In genomic region chr13:25365720-25366235, GRCh38 we compare ENCODE assay signal across 38 cellular contexts. TPM values are rescaled to one million over a fixed set of nuclear protein-coding genes. Genes with fewer than 3 reads are reported as not detected.
"Had no signal": no experiment of that assay in that cellular context is flagged by ENCODE, and none has a peak within 500 bp of the region (broad histone marks: within the 10 kb centered on the region; RNA-seq: fewer than 3 reads in every experiment).

No MANE protein-coding gene starts in this region.

- H3K27ac Mint-ChIP-seq: activated naive CD4-positive, alpha-beta T cell treated with anti-CD3 and anti-CD28 coated beads for 36 hours; activated naive CD4-positive, alpha-beta T cell treated with anti-CD3 and anti-CD28 coated beads, Interleukin-2, amount 10 ng/mL, durations not matched to agents 7 days and 5 days; activated naive CD4-positive, alpha-beta T cell treated with anti-CD3 and anti-CD28 coated beads, Interleukin-2, amount 50 U/mL, for 24 hours; activated naive CD4-positive, alpha-beta T cell treated with anti-CD3 and anti-CD28 coated beads, Interleukin-2, amount 50 U/mL, for 72 hours; activated naive CD8-positive, alpha-beta T cell; activated naive CD8-positive, alpha-beta T cell treated with anti-CD3 and anti-CD28 coated beads for 36 hours; activated naive CD8-positive, alpha-beta T cell treated with anti-CD3 and anti-CD28 coated beads, Interleukin-2, amount 10 ng/mL, durations not matched to agents 7 days and 5 days; activated naive CD8-positive, alpha-beta T cell treated with anti-CD3 and anti-CD28 coated beads, Interleukin-2, amount 50 U/mL, for 24 hours; activated T-cell treated with anti-CD3 and anti-CD28 coated beads, Interleukin-2, amount 50 U/mL, for 24 hours; activated T-cell treated with anti-CD3 and anti-CD28 coated beads, Interleukin-2, amount 50 U/mL, for 72 hours; activated T-helper 1 cell treated with anti-CD3 and anti-CD28 coated beads, Interleukin-12 subunit alpha, Interleukin-12 subunit beta, Interleukin-2, Interleukin-4 antibody, amounts not matched to agents 30 ng/mL and 10 ng/mL and 1 ng/mL, durations not matched to agents 14 hours and 24 hours and 36 hours; activated T-helper 17 cell treated with anti-CD3 and anti-CD28 coated beads, Interleukin-2, amount 50 U/mL, for 72 hours; activated T-helper 2 cell treated with anti-CD3 and anti-CD28 coated beads, Interferon-gamma antibody, Interleukin-2, Interleukin-4, amounts not matched to agents 10 μg/mL and 5 μg/mL and 100 μg/mL, durations not matched to agents 14 hours and 24 hours and 36 hours; brain had no signal

- H3K9me3 ChIP-seq: adrenal gland, ascending aorta, body of pancreas, breast epithelium had no signal

- H3K36me3 ChIP-seq: adrenal gland, ascending aorta, brain microvascular endothelial cell, breast epithelium, cardiac muscle cell had no signal

- H3K27me3 ChIP-seq: adrenal gland, ascending aorta, body of pancreas, brain microvascular endothelial cell had no signal

- H3K4me3 ChIP-seq: adrenal gland, ascending aorta, body of pancreas, breast epithelium, cardiac muscle cell had no signal

- H3K4me1 Mint-ChIP-seq: activated naive CD4-positive, alpha-beta T cell treated with anti-CD3 and anti-CD28 coated beads, Interleukin-2, amount 10 ng/mL, durations not matched to agents 7 days and 5 days; activated naive CD4-positive, alpha-beta T cell treated with anti-CD3 and anti-CD28 coated beads, Interleukin-2, amount 50 U/mL, for 24 hours; activated naive CD8-positive, alpha-beta T cell treated with anti-CD3 and anti-CD28 coated beads for 36 hours; activated naive CD8-positive, alpha-beta T cell treated with anti-CD3 and anti-CD28 coated beads, Interleukin-2, amount 10 ng/mL, durations not matched to agents 7 days and 5 days; activated naive CD8-positive, alpha-beta T cell treated with anti-CD3 and anti-CD28 coated beads, Interleukin-2, amount 50 U/mL, for 24 hours; activated T-helper 17 cell treated with anti-CD3 and anti-CD28 coated beads, Interleukin-2, amount 50 U/mL, for 72 hours; brain; central memory CD8-positive, alpha-beta T cell had no signal

- DNase-seq: activated effector memory CD4-positive, alpha-beta T cell treated with anti-CD3 and anti-CD28 coated beads, Interleukin-2, amount 50 U/mL, for 16 hours; activated effector memory CD4-positive, alpha-beta T cell treated with Interleukin-2 at 50 U/mL for 16 hours; activated gamma-delta T cell; activated gamma-delta T cell treated with Interleukin-2 at 50 U/mL for 16 hours; activated naive CD4-positive, alpha-beta T cell; activated naive CD4-positive, alpha-beta T cell treated with anti-CD3 and anti-CD28 coated beads for 36 hours; activated naive CD4-positive, alpha-beta T cell treated with anti-CD3 and anti-CD28 coated beads, Interleukin-2, amount 10 ng/mL, durations not matched to agents 7 days and 5 days; activated naive CD4-positive, alpha-beta T cell treated with anti-CD3 and anti-CD28 coated beads, Interleukin-2, amount 50 U/mL, for 16 hours; activated naive CD4-positive, alpha-beta T cell treated with Interleukin-2 at 50 U/mL for 16 hours; activated naive CD8-positive, alpha-beta T cell treated with anti-CD3 and anti-CD28 coated beads for 36 hours; activated naive CD8-positive, alpha-beta T cell treated with anti-CD3 and anti-CD28 coated beads, Interleukin-2, amount 10 ng/mL, durations not matched to agents 7 days and 5 days; activated naive CD8-positive, alpha-beta T cell treated with anti-CD3 and anti-CD28 coated beads, Interleukin-2, amount 50 U/mL, for 24 hours; activated T-cell treated with anti-CD3 and anti-CD28 coated beads, Interleukin-2, amount 50 U/mL, for 1 hour; activated T-cell treated with anti-CD3 and anti-CD28 coated beads, Interleukin-2, amount 50 U/mL, for 24 hours; activated T-cell treated with anti-CD3 and anti-CD28 coated beads, Interleukin-2, amount 50 U/mL, for 4 hours; activated T-cell treated with anti-CD3 and anti-CD28 coated beads, Interleukin-2, amount 50 U/mL, for 48 hours; activated T-cell treated with anti-CD3 and anti-CD28 coated beads, Interleukin-2, amount 50 U/mL, for 72 hours; adrenal gland; amygdala; anterior cingulate cortex; aorta; body of pancreas; brain microvascular endothelial cell; caudate nucleus; central memory CD4-positive, alpha-beta T cell; cerebellar nuclear complex had no signal

- ATAC-seq: activated naive CD4-positive, alpha-beta T cell treated with anti-CD3 and anti-CD28 coated beads, Interleukin-2, amount 50 U/mL, for 72 hours; activated naive CD8-positive, alpha-beta T cell treated with anti-CD3 and anti-CD28 coated beads, Interleukin-2, amount 50 U/mL, for 24 hours; activated T-cell treated with anti-CD3 and anti-CD28 coated beads, Interleukin-2, amount 50 U/mL, for 4 hours; activated T-cell treated with anti-CD3 and anti-CD28 coated beads, Interleukin-2, amount 50 U/mL, for 72 hours; activated T-helper 17 cell treated with anti-CD3 and anti-CD28 coated beads, Interleukin-2, amount 50 U/mL, for 72 hours; body of pancreas had no signal

- H3K36me3 Mint-ChIP-seq: activated naive CD4-positive, alpha-beta T cell treated with anti-CD3 and anti-CD28 coated beads, Interleukin-2, amount 10 ng/mL, durations not matched to agents 7 days and 5 days; activated naive CD4-positive, alpha-beta T cell treated with anti-CD3 and anti-CD28 coated beads, Interleukin-2, amount 50 U/mL, for 24 hours; activated naive CD4-positive, alpha-beta T cell treated with anti-CD3 and anti-CD28 coated beads, Interleukin-2, amount 50 U/mL, for 72 hours; activated naive CD8-positive, alpha-beta T cell treated with anti-CD3 and anti-CD28 coated beads for 36 hours; activated naive CD8-positive, alpha-beta T cell treated with anti-CD3 and anti-CD28 coated beads, Interleukin-2, amount 10 ng/mL, durations not matched to agents 7 days and 5 days; brain had no signal

- H3K27ac ChIP-seq: adrenal gland, ascending aorta, body of pancreas, brain microvascular endothelial cell, breast epithelium, cardiac muscle cell had no signal

- H3K4me3 Mint-ChIP-seq: activated naive CD4-positive, alpha-beta T cell treated with anti-CD3 and anti-CD28 coated beads for 36 hours; activated naive CD4-positive, alpha-beta T cell treated with anti-CD3 and anti-CD28 coated beads, Interleukin-2, amount 10 ng/mL, durations not matched to agents 7 days and 5 days; activated naive CD4-positive, alpha-beta T cell treated with anti-CD3 and anti-CD28 coated beads, Interleukin-2, amount 50 U/mL, for 24 hours; activated naive CD8-positive, alpha-beta T cell; activated naive CD8-positive, alpha-beta T cell treated with anti-CD3 and anti-CD28 coated beads for 36 hours; activated naive CD8-positive, alpha-beta T cell treated with anti-CD3 and anti-CD28 coated beads, Interleukin-2, amount 10 ng/mL, durations not matched to agents 7 days and 5 days; activated naive CD8-positive, alpha-beta T cell treated with anti-CD3 and anti-CD28 coated beads, Interleukin-2, amount 50 U/mL, for 24 hours; activated T-cell treated with anti-CD3 and anti-CD28 coated beads, Interleukin-2, amount 50 U/mL, for 24 hours; activated T-cell treated with anti-CD3 and anti-CD28 coated beads, Interleukin-2, amount 50 U/mL, for 4 hours; activated T-cell treated with anti-CD3 and anti-CD28 coated beads, Interleukin-2, amount 50 U/mL, for 72 hours; activated T-helper 1 cell treated with anti-CD3 and anti-CD28 coated beads, Interleukin-12 subunit alpha, Interleukin-12 subunit beta, Interleukin-2, Interleukin-4 antibody, amounts not matched to agents 30 ng/mL and 10 ng/mL and 1 ng/mL, durations not matched to agents 14 hours and 24 hours and 36 hours; activated T-helper 17 cell treated with anti-CD3 and anti-CD28 coated beads, Interleukin-2, amount 50 U/mL, for 72 hours; brain; central memory CD8-positive, alpha-beta T cell had no signal

- H3K4me1 ChIP-seq: adrenal gland, ascending aorta, body of pancreas, breast epithelium had no signal

- H3K9me3 Mint-ChIP-seq: activated naive CD4-positive, alpha-beta T cell treated with anti-CD3 and anti-CD28 coated beads, Interleukin-2, amount 10 ng/mL, durations not matched to agents 7 days and 5 days; activated naive CD4-positive, alpha-beta T cell treated with anti-CD3 and anti-CD28 coated beads, Interleukin-2, amount 50 U/mL, for 24 hours; activated naive CD4-positive, alpha-beta T cell treated with anti-CD3 and anti-CD28 coated beads, Interleukin-2, amount 50 U/mL, for 72 hours; activated naive CD8-positive, alpha-beta T cell treated with anti-CD3 and anti-CD28 coated beads, Interleukin-2, amount 10 ng/mL, durations not matched to agents 7 days and 5 days; activated T-cell treated with anti-CD3 and anti-CD28 coated beads, Interleukin-2, amount 50 U/mL, for 4 hours; activated T-helper 1 cell treated with anti-CD3 and anti-CD28 coated beads, Interleukin-12 subunit alpha, Interleukin-12 subunit beta, Interleukin-2, Interleukin-4 antibody, amounts not matched to agents 30 ng/mL and 10 ng/mL and 1 ng/mL, durations not matched to agents 14 hours and 24 hours and 36 hours; activated T-helper 17 cell treated with anti-CD3 and anti-CD28 coated beads, Interleukin-2, amount 50 U/mL, for 72 hours; activated T-helper 2 cell treated with anti-CD3 and anti-CD28 coated beads, Interferon-gamma antibody, Interleukin-2, Interleukin-4, amounts not matched to agents 10 μg/mL and 5 μg/mL and 100 μg/mL, durations not matched to agents 14 hours and 24 hours and 36 hours; central memory CD8-positive, alpha-beta T cell had no signal

RNA-seq across cellular contexts. Expression of gene ATP8A2, which starts 6.0 kb away (rescaled TPM):
- total RNA-seq: bronchial epithelial cell had no signal
